ENCODE assay signal across 13 cellular contexts in the genomic region with DNA sequence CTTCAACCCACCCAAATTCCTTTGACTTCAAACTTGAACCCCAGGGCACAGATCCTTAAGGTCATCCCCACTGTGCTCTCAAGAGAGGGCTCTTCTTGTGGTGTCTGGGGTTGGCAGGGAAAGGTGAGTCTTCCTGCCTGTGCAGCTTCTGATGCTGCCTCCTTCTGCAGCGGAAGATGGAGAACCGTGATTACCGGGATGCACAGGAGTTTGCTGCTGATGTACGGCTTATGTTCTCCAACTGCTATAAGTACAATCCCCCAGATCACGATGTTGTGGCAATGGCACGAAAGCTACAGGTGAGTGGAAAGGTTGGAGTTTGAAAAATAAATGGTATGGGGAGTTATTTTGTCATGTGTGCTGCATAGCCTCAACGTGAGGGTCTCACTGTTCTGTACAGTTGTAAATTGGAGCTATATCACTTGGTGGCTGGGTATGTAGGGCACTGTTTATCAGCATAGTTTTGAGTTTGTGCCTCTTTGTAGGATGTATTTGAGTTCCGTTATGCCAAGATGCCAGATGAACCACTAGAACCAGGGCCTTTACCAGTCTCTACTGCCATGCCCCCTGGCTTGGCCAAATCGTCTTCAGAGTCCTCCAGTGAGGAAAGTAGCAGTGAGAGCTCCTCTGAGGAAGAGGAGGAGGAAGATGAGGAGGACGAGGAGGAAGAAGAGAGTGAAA. TPM values are rescaled to one million over a fixed set of nuclear protein-coding genes. Genes with fewer than 3 reads are reported as not detected.
A peak's percentile ranks its signal among the peaks of the same experiment; 100 is the strongest.
DNase-seq lines count a peak whose midpoint lies in the region; ATAC-seq, FAIRE-seq and TF ChIP-seq lines count a peak whose summit lies in the region.
"Had no signal": no experiment of that assay in that cellular context is flagged by ENCODE, and none has a peak within 500 bp of the region (broad histone marks: within the 10 kb centered on the region; RNA-seq: fewer than 3 reads in every experiment).

No MANE protein-coding gene starts in this region.

- no peaks in the 10 kb centered on the region for H3K9me3 Mint-ChIP-seq in activated T-cell treated with anti-CD3 and anti-CD28 coated beads, Interleukin-2, amount 50 U/mL, for 24 hours
- no peaks in the 10 kb centered on the region for H3K9me3 Mint-ChIP-seq in endodermal cell
- no peaks in the 10 kb centered on the region for H3K9me3 Mint-ChIP-seq in stimulated activated memory B cell treated with anti-CD40 and anti-IgM and Interleukin-4, amounts not matched to agents 10 μg/mL and 1 μg/mL and 100 μg/mL, for 72 hours

- DNase-seq in activated T-cell treated with anti-CD3 and anti-CD28 coated beads, Interleukin-2, amount 50 U/mL, for 24 hours: no peak
- no peak for DNase-seq in activated T-cell treated with anti-CD3 and anti-CD28 coated beads, Interleukin-2, amount 50 U/mL, for 48 hours
- DNase-seq in T-helper 17 cell (no peak), endodermal cell (no peak), NCI-H510A treated with DMSO at 0.1 percent for 48 hours (lab: John Stamatoyannopoulos, UW) (no peak), small intestine (no peak), G401 (ENCODE audit: low spot score) (no peak)
- DNase-seq: activated CD4-positive, alpha-beta T cell treated with anti-CD3 and anti-CD28 coated beads for 48 hours; NCI-H226 had no signal

- in situ Hi-C loops in G401 (cut with HindIII; ENCODE audit: low sequenced_read_pairs): no loop called here

- WGBS in endodermal cell (ENCODE audit: insufficient coverage in 1 of 2, insufficient read length in 1 of 2), 2 experiments: 94 to 97% methylated on average over 9 to 10 of the region's 10 CpGs
- 47 to 63% (median 47%) methylated on average over 10 of the region's 10 CpGs for WGBS in small intestine, 3 donors

- FAIRE-seq in small intestine (lab: Jason Lieb, UNC): no peak
- FAIRE-seq: H54 had no signal

- H3K36me3 ChIP-seq in endodermal cell (ENCODE audit: control insufficient read depth, insufficient read depth, low read length): peaks cover 96% of the 10 kb centered on the region
- peaks cover 41 to 53% of the 10 kb centered on the region in 2 donors for H3K36me3 ChIP-seq in small intestine (ENCODE audit: control insufficient read depth in 2 of 2, insufficient read depth in 2 of 2, low read length in 2 of 2)

- H3K9me3 ChIP-seq in T-helper 17 cell (ENCODE audit: control insufficient read depth, low read length, poor library complexity, severe bottlenecking) (no peaks in the 10 kb centered on the region), endodermal cell (ENCODE audit: control insufficient read depth, low read length) (no peaks in the 10 kb centered on the region), small intestine (ENCODE audit: control insufficient read depth, low read depth) (no peaks in the 10 kb centered on the region)

- H3K27ac ChIP-seq in endodermal cell (ENCODE audit: low read depth, low read length) (no peak overlapping the region), small intestine (ENCODE audit: low read depth in 1 of 2, low read length in 1 of 2) (no peak overlapping the region)

- peaks cover 100% of the 10 kb centered on the region for H3K36me3 Mint-ChIP-seq in activated T-cell treated with anti-CD3 and anti-CD28 coated beads, Interleukin-2, amount 50 U/mL, for 24 hours (ENCODE audit: low read depth)
- H3K36me3 Mint-ChIP-seq in T-helper 17 cell (ENCODE audit: low read depth) (peaks cover 29% of the 10 kb centered on the region), endodermal cell (ENCODE audit: low read depth) (peaks cover 97% of the 10 kb centered on the region)
- H3K36me3 Mint-ChIP-seq in stimulated activated memory B cell treated with anti-CD40 and anti-IgM and Interleukin-4, amounts not matched to agents 10 μg/mL and 1 μg/mL and 100 μg/mL, for 72 hours: peaks cover 100% of the 10 kb centered on the region

- H3K27me3 ChIP-seq in endodermal cell (ENCODE audit: control insufficient read depth, insufficient read depth, low read length, poor library complexity, severe bottlenecking): no peaks in the 10 kb centered on the region
- no peaks in the 10 kb centered on the region for H3K27me3 ChIP-seq in small intestine (ENCODE audit: control insufficient read depth in 2 of 2, insufficient read depth in 2 of 2, low read length in 2 of 2)

- H3K4me3 Mint-ChIP-seq in activated T-cell treated with anti-CD3 and anti-CD28 coated beads, Interleukin-2, amount 50 U/mL, for 24 hours: peak overlapping the region; percentile 92
- peak overlapping the region; percentile 58 for H3K4me3 Mint-ChIP-seq in T-helper 17 cell
- H3K4me3 Mint-ChIP-seq in endodermal cell: no peak overlapping the region
- peak overlapping the region; percentile 24 for H3K4me3 Mint-ChIP-seq in stimulated activated memory B cell treated with anti-CD40 and anti-IgM and Interleukin-4, amounts not matched to agents 10 μg/mL and 1 μg/mL and 100 μg/mL, for 72 hours

- ATAC-seq in T-helper 17 cell: no peak
- ATAC-seq in stimulated activated memory B cell treated with anti-CD40 and anti-IgM and Interleukin-4, amounts not matched to agents 10 μg/mL and 1 μg/mL and 100 μg/mL, for 72 hours: no peak
- ATAC-seq: esophagus mucosa had no signal

- no peak overlapping the region for H3K9ac ChIP-seq in endodermal cell (ENCODE audit: extremely low read depth, low read length, poor library complexity, severe bottlenecking)

- H3K4me1 Mint-ChIP-seq in activated T-cell treated with anti-CD3 and anti-CD28 coated beads, Interleukin-2, amount 50 U/mL, for 24 hours (ENCODE audit: low read depth): peaks cover 63% of the 10 kb centered on the region
- peaks cover 62% of the 10 kb centered on the region for H3K4me1 Mint-ChIP-seq in T-helper 17 cell
- H3K4me1 Mint-ChIP-seq in endodermal cell: peaks cover 45% of the 10 kb centered on the region
- H3K4me1 Mint-ChIP-seq in stimulated activated memory B cell treated with anti-CD40 and anti-IgM and Interleukin-4, amounts not matched to agents 10 μg/mL and 1 μg/mL and 100 μg/mL, for 72 hours: peaks cover 75% of the 10 kb centered on the region

- peak overlapping the region; percentile 98 for H3K4me3 ChIP-seq in endodermal cell (ENCODE audit: low read length)
- H3K4me3 ChIP-seq in small intestine (ENCODE audit: low read depth in 1 of 2, low read length in 2 of 2): no peak overlapping the region

- no peak for TF ChIP-seq CTCF in endodermal cell (conservative IDR thresholded peaks at IDR 0.05)

- no peaks in the 10 kb centered on the region for H3K27me3 Mint-ChIP-seq in activated T-cell treated with anti-CD3 and anti-CD28 coated beads, Interleukin-2, amount 50 U/mL, for 24 hours
- no peaks in the 10 kb centered on the region for H3K27me3 Mint-ChIP-seq in T-helper 17 cell
- H3K27me3 Mint-ChIP-seq in endodermal cell (ENCODE audit: insufficient read depth): no peaks in the 10 kb centered on the region
- H3K27me3 Mint-ChIP-seq in stimulated activated memory B cell treated with anti-CD40 and anti-IgM and Interleukin-4, amounts not matched to agents 10 μg/mL and 1 μg/mL and 100 μg/mL, for 72 hours: no peaks in the 10 kb centered on the region

- H3K27ac Mint-ChIP-seq in activated T-cell treated with anti-CD3 and anti-CD28 coated beads, Interleukin-2, amount 50 U/mL, for 24 hours: peak overlapping the region; percentile 100
- H3K27ac Mint-ChIP-seq in T-helper 17 cell (peak overlapping the region; percentile 89), endodermal cell (peak overlapping the region; percentile 65)
- H3K27ac Mint-ChIP-seq in stimulated activated memory B cell treated with anti-CD40 and anti-IgM and Interleukin-4, amounts not matched to agents 10 μg/mL and 1 μg/mL and 100 μg/mL, for 72 hours: peak overlapping the region; percentile 71

- H3K4me1 ChIP-seq in endodermal cell (ENCODE audit: control insufficient read depth, insufficient read depth, low read length) (no peaks in the 10 kb centered on the region), small intestine (ENCODE audit: control insufficient read depth in 2 of 2, insufficient read depth in 1 of 2, low read depth in 1 of 2, low read length in 1 of 2) (peaks cover 5 to 7% of the 10 kb centered on the region in 2 donors)

RNA-seq across cellular contexts. Expression of a gene that starts 9.0 kb away (rescaled TPM):
- 100 to 1,000 TPM; 409 to 459 TPM for total RNA-seq in T-helper 17 cell
- 100 to 1,000 TPM; 209 to 233 TPM for total RNA-seq in endodermal cell
- 186 TPM for polyA plus RNA-seq in endodermal cell (2013, experiment 1 of 2)
- 176 TPM for polyA plus RNA-seq in endodermal cell (2013, experiment 2 of 2)
- 10 to 100 TPM; 76.2 to 95.6 (median 85.7) TPM for polyA plus RNA-seq in small intestine
- total RNA-seq in G401 (2014; rRNA removed; shearing (Covaris generic)): 96.4 and 172 TPM in 2 replicates

RNA-seq across cellular contexts. Expression of a gene that starts 24.5 kb away (rescaled TPM):
- 10 to 100 TPM; 20.9 to 23.4 TPM for total RNA-seq in T-helper 17 cell
- total RNA-seq in endodermal cell: 10 to 100 TPM in 1 of 2 donors, 1 to 10 TPM in 1; 4.9 to 19.0 TPM
- polyA plus RNA-seq in endodermal cell (2013, experiment 1 of 2): 2.2 TPM
- 2.6 TPM for polyA plus RNA-seq in endodermal cell (2013, experiment 2 of 2)
- 100 to 1,000 TPM in 1 of 3 donors, 10 to 100 TPM in 2; 60.4 to 111 (median 76.5) TPM for polyA plus RNA-seq in small intestine
- 11.4 and 15.8 TPM in 2 replicates for total RNA-seq in G401 (2014; rRNA removed; shearing (Covaris generic))

RNA-seq across cellular contexts. Expression of a gene that starts 32.0 kb away (rescaled TPM):
- total RNA-seq in T-helper 17 cell (1 to 10 TPM; 2.6 to 5.1 TPM), endodermal cell (10 to 100 TPM; 10.6 to 11.1 TPM)
- polyA plus RNA-seq in endodermal cell (2013, experiment 1 of 2): 2.3 TPM
- 1.8 TPM for polyA plus RNA-seq in endodermal cell (2013, experiment 2 of 2)
- 1 to 10 TPM in 1 of 3 donors, under 1 TPM in 2; 0.22 to 5.9 (median 0.81) TPM for polyA plus RNA-seq in small intestine
- 1.4 and 1.7 TPM in 2 replicates for total RNA-seq in G401 (2014; rRNA removed; shearing (Covaris generic))

RNA-seq across cellular contexts. Expression of a gene that starts 36.6 kb away (rescaled TPM):
- total RNA-seq in T-helper 17 cell (10 to 100 TPM; 11.1 to 23.3 TPM), endodermal cell (1 to 10 TPM in 1 of 2 donors, under 1 TPM in 1; 0.24 to 1.8 TPM)
- 0.25 TPM for polyA plus RNA-seq in endodermal cell (2013, experiment 1 of 2)
- polyA plus RNA-seq in endodermal cell (2013, experiment 2 of 2): 0.25 TPM
- 10 to 100 TPM; 22.8 to 60.5 (median 34.7) TPM for polyA plus RNA-seq in small intestine
- total RNA-seq in G401 (2014; rRNA removed; shearing (Covaris generic)): 3.2 and 8.0 TPM in 2 replicates
- total RNA-seq: LHCN-M2 had no signal
